14 cellular contexts compared by ENCODE assay signal in the genomic region with DNA sequence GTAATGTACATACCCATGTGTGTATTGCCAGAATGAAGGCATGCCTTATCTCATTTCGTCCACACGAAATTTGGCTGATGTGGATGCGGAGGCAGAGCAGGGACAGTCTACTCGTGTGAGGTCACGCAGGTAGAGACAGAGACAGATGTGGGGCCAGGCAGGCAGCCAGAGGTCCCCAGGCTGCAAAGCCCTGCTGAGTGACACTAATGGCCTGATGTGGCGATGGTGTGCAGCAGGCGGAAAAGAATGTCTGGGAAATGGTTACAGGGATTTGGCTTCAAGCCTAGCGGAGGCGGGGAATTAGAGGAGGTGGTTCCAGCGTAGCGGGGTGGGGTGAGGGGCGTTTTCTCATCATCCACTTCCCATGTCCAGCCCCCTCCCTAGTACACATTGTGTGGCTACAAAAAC. TPM values are rescaled to one million over a fixed set of nuclear protein-coding genes. Genes with fewer than 3 reads are reported as not detected.
DNase-seq lines count a peak whose midpoint lies in the region; TF ChIP-seq lines count a peak whose summit lies in the region.
"Had no signal": no experiment of that assay in that cellular context is flagged by ENCODE, and none has a peak within 500 bp of the region (broad histone marks: within the 10 kb centered on the region; RNA-seq: fewer than 3 reads in every experiment).

No MANE protein-coding gene starts in this region.

- intact Hi-C loops in cardiac septum (cut with DNase I), result no loop called here

- in situ Hi-C loops in GM13976 (cut with MboI; ENCODE audit: low sequenced_read_pairs, unreplicated experiment), result no loop called here

- DNase-seq in DMS153 treated with DMSO at 0.1 percent for 48 hours (lab: John Stamatoyannopoulos, UW; ENCODE audit: unreplicated experiment) (peak; percentile 8), NCI-H1105 (lab: John Stamatoyannopoulos, UW) (peak; percentile 28), dermis microvascular lymphatic vessel endothelial cell (ENCODE audit: low read depth in 2 of 2) (peak; percentile 5 to 73), renal cortical epithelial cell (ENCODE audit: low read depth) (peak; percentile 6), GM13976 (ENCODE audit: low spot score) (no peak), putamen (ENCODE audit: low spot score) (no peak), iPS-NIHi7 (ENCODE audit: extremely low spot score) (no peak), cardiac septum (ENCODE audit: low spot score) (no peak)
- DNase-seq: activated effector memory CD4-positive, alpha-beta T cell treated with anti-CD3 and anti-CD28 coated beads, Interleukin-2, amount 50 U/mL, for 16 hours; GDM1; midbrain; NCI-H1092 treated with DMSO at 0.1 percent for 48 hours; stimulated activated CD4-positive, alpha-beta T cell treated with anti-CD3 and anti-CD28 coated beads, Interleukin-1b, Interleukin-23, amount 100 ng/mL, for 48 hours had no signal

- TF ChIP-seq CTCF in GM13976 (IDR thresholded peaks at IDR 0.05; ENCODE audit: borderline replicate concordance, control extremely low read depth, extremely low read depth, insufficient read depth, missing control alignments), result no peak

RNA-seq across cellular contexts. Expression of gene IZUMO2, which starts 4.2 kb away (rescaled TPM):
- total RNA-seq in dermis microvascular lymphatic vessel endothelial cell (not detected in 2 replicates), renal cortical epithelial cell (not detected in 2 replicates), cardiac septum (not detected)
- total RNA-seq: posterior vena cava had no signal

RNA-seq across cellular contexts. Expression of gene MYH14, which starts 36.1 kb away (rescaled TPM):
- under 0.01 and 0.25 TPM in 2 replicates for total RNA-seq in dermis microvascular lymphatic vessel endothelial cell
- total RNA-seq in renal cortical epithelial cell, result 0.85 and 36.5 TPM in 2 replicates
- 85.4 TPM for total RNA-seq in cardiac septum

Comparison
In these comparisons a context has a peak if more than half of its experiments do, and no peak if none do; other contexts are left out.
1. DNase-seq: peak in DMS153 treated with DMSO at 0.1 percent for 48 hours (single experiment), NCI-H1105 (single experiment), dermis microvascular lymphatic vessel endothelial cell (2 of 2) and renal cortical epithelial cell (single experiment); none in GM13976 (single experiment), putamen (single experiment), iPS-NIHi7 (single experiment) and cardiac septum (single experiment).